19 cellular contexts compared by ENCODE assay signal in the genomic region with DNA sequence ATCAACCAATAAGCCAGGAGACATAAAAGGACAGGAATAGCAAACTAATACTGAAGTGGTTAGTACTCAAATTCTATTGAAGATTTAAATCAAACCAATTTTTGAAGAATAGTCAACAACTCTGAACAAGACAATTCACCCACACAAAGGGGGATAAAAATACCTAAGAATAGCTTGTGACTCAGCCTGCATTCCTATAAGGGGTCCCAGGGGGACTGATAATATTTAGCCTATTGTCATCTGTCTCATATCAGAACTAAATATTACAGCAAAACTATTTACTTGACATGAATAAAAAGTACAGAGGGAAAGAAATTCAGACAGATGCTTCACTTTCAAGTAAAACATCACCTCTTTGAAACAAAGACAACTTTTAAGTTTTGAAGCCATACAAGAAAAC. TPM values are rescaled to one million over a fixed set of nuclear protein-coding genes. Genes with fewer than 3 reads are reported as not detected.
A peak's percentile ranks its signal among the peaks of the same experiment; 100 is the strongest.
DNase-seq lines count a peak whose midpoint lies in the region; ATAC-seq and TF ChIP-seq lines count a peak whose summit lies in the region.
"Had no signal": no experiment of that assay in that cellular context is flagged by ENCODE, and none has a peak within 500 bp of the region (broad histone marks: within the 10 kb centered on the region; RNA-seq: fewer than 3 reads in every experiment).

No MANE protein-coding gene starts in this region.

- H3K36me3 ChIP-seq in BLaER1 (no peaks in the 10 kb centered on the region), lower lobe of right lung (no peaks in the 10 kb centered on the region)
- H3K36me3 ChIP-seq in naive thymus-derived CD4-positive, alpha-beta T cell (ENCODE audit: control insufficient read depth in 2 of 3, insufficient read depth in 3 of 3, low read length in 3 of 3): no peaks in the 10 kb centered on the region
- H3K36me3 ChIP-seq: sigmoid colon had no signal

- no peaks in the 10 kb centered on the region for H3K9me3 Mint-ChIP-seq in IgD-negative memory B cell
- no peaks in the 10 kb centered on the region for H3K9me3 Mint-ChIP-seq in central memory CD8-positive, alpha-beta T cell
- H3K9me3 Mint-ChIP-seq in naive thymus-derived CD4-positive, alpha-beta T cell: peaks cover 0 to 3% (median 0%) of the 10 kb centered on the region in 11 donors
- H3K9me3 Mint-ChIP-seq: activated CD4-positive, alpha-beta memory T cell treated with anti-CD3 and anti-CD28 coated beads, Interleukin-2, amount 10 ng/mL, durations not matched to agents 7 days and 5 days; CD4-positive, alpha-beta T cell had no signal

- H3K4me1 ChIP-seq in BLaER1 (peaks cover 54% of the 10 kb centered on the region), lower lobe of right lung (peaks cover 57% of the 10 kb centered on the region)
- H3K4me1 ChIP-seq in naive thymus-derived CD4-positive, alpha-beta T cell (ENCODE audit: control insufficient read depth in 2 of 2, insufficient read depth in 2 of 2, low read length in 2 of 2): peaks cover 43 to 49% of the 10 kb centered on the region in 2 donors
- H3K4me1 ChIP-seq: foreskin keratinocyte had no signal

- peak overlapping the region in 3 of 4 donors; percentile 24 to 77 (median 36) for H3K4me3 Mint-ChIP-seq in IgD-negative memory B cell
- H3K4me3 Mint-ChIP-seq in central memory CD8-positive, alpha-beta T cell: no peak overlapping the region
- H3K4me3 Mint-ChIP-seq in naive thymus-derived CD4-positive, alpha-beta T cell: peak overlapping the region in 7 of 10 donors; percentile 10 to 66 (median 28)
- H3K4me3 Mint-ChIP-seq: activated CD4-positive, alpha-beta memory T cell treated with anti-CD3 and anti-CD28 coated beads, Interleukin-2, amount 10 ng/mL, durations not matched to agents 7 days and 5 days; CD4-positive, alpha-beta T cell had no signal

- H3K9me3 ChIP-seq in BLaER1: peaks cover 7% of the 10 kb centered on the region; the same call in 1 of the 2 replicates
- no peaks in the 10 kb centered on the region for H3K9me3 ChIP-seq in naive thymus-derived CD4-positive, alpha-beta T cell (ENCODE audit: control insufficient read depth in 2 of 3, low read length in 3 of 3)
- no peaks in the 10 kb centered on the region for H3K9me3 ChIP-seq in lower lobe of right lung
- H3K9me3 ChIP-seq: sigmoid colon had no signal

- peaks cover 65 to 73% (median 70%) of the 10 kb centered on the region in 3 donors for H3K4me1 Mint-ChIP-seq in IgD-negative memory B cell
- H3K4me1 Mint-ChIP-seq in central memory CD8-positive, alpha-beta T cell: peaks cover 65% of the 10 kb centered on the region
- peaks cover 31 to 88% (median 76%) of the 10 kb centered on the region in 7 donors for H3K4me1 Mint-ChIP-seq in naive thymus-derived CD4-positive, alpha-beta T cell

- peak overlapping the region; percentile 63 for H3K4me2 ChIP-seq in BLaER1

- H3K4me3 ChIP-seq in BLaER1 (no peak overlapping the region), lower lobe of right lung (no peak overlapping the region)
- H3K4me3 ChIP-seq in naive thymus-derived CD4-positive, alpha-beta T cell (ENCODE audit: low read length): no peak overlapping the region
- H3K4me3 ChIP-seq: dorsolateral prefrontal cortex, sigmoid colon had no signal

- H3K27me3 Mint-ChIP-seq in IgD-negative memory B cell: peaks cover 1% of the 10 kb centered on the region
- no peaks in the 10 kb centered on the region for H3K27me3 Mint-ChIP-seq in central memory CD8-positive, alpha-beta T cell
- no peaks in the 10 kb centered on the region for H3K27me3 Mint-ChIP-seq in naive thymus-derived CD4-positive, alpha-beta T cell
- H3K27me3 Mint-ChIP-seq: activated CD4-positive, alpha-beta memory T cell treated with anti-CD3 and anti-CD28 coated beads, Interleukin-2, amount 10 ng/mL, durations not matched to agents 7 days and 5 days; CD4-positive, alpha-beta T cell had no signal

- H3K27ac ChIP-seq in BLaER1 (no peak overlapping the region), lower lobe of right lung (no peak overlapping the region)
- H3K27ac ChIP-seq in naive thymus-derived CD4-positive, alpha-beta T cell (ENCODE audit: low read depth, low read length): no peak overlapping the region
- H3K27ac ChIP-seq: foreskin keratinocyte, sigmoid colon had no signal

- H3K27ac Mint-ChIP-seq in IgD-negative memory B cell: peak overlapping the region in 2 of 3 donors; percentile 62 to 67
- peak overlapping the region; percentile 54 for H3K27ac Mint-ChIP-seq in central memory CD8-positive, alpha-beta T cell (ENCODE audit: low read depth)
- H3K27ac Mint-ChIP-seq in naive thymus-derived CD4-positive, alpha-beta T cell: no peak overlapping the region
- H3K27ac Mint-ChIP-seq: activated CD4-positive, alpha-beta memory T cell treated with anti-CD3 and anti-CD28 coated beads, Interleukin-2, amount 10 ng/mL, durations not matched to agents 7 days and 5 days; CD4-positive, alpha-beta T cell had no signal

- DNase-seq in central memory CD8-positive, alpha-beta T cell (ENCODE audit: low spot score in 2 of 2): no peak
- no peak for DNase-seq in naive thymus-derived CD4-positive, alpha-beta T cell
- DNase-seq in NCI-H2029 (lab: John Stamatoyannopoulos, UW) (no peak), lower lobe of right lung (no peak), GDM1 (lab: John Stamatoyannopoulos, UW) (no peak)
- DNase-seq: activated CD4-positive, alpha-beta memory T cell treated with anti-CD3 and anti-CD28 coated beads, Interleukin-2, amount 10 ng/mL, durations not matched to agents 7 days and 5 days; caudate nucleus; CD4-positive, alpha-beta T cell; dorsolateral prefrontal cortex; foreskin keratinocyte; HCEC 1CT; hippocampal formation; NCI-H1436 treated with DMSO at 0.1 percent for 48 hours; NCI-H2171 treated with DMSO at 0.1 percent for 48 hours; sigmoid colon; SW 1271 had no signal

- no peak overlapping the region for H3K9ac ChIP-seq in BLaER1

- ATAC-seq in central memory CD8-positive, alpha-beta T cell (replicated peaks; ENCODE audit: extremely low read depth, poor library complexity, severe bottlenecking): no peak
- ATAC-seq in naive thymus-derived CD4-positive, alpha-beta T cell: no peak
- no peak for ATAC-seq in lower lobe of right lung
- ATAC-seq: activated CD4-positive, CD25-positive, alpha-beta regulatory T cell treated with anti-CD3 and anti-CD28 coated beads, Interleukin-2, amount 50 U/mL, for 24 hours had no signal

- H4K20me1 ChIP-seq in BLaER1: peaks cover 33% of the 10 kb centered on the region; the same call in 1 of the 2 replicates

- no peaks in the 10 kb centered on the region for H3K27me3 ChIP-seq in BLaER1
- H3K27me3 ChIP-seq in naive thymus-derived CD4-positive, alpha-beta T cell (ENCODE audit: control insufficient read depth in 2 of 2, insufficient read depth in 2 of 2, low read length in 2 of 2): no peaks in the 10 kb centered on the region
- no peaks in the 10 kb centered on the region for H3K27me3 ChIP-seq in lower lobe of right lung (ENCODE audit: low read depth)
- H3K27me3 ChIP-seq: dorsolateral prefrontal cortex, foreskin keratinocyte, sigmoid colon had no signal

- CTCF ChIA-PET in naive thymus-derived CD4-positive, alpha-beta T cell (lab: Charles Lee): no interaction called here

- TF ChIP-seq CTCF in lower lobe of right lung (IDR thresholded peaks at IDR 0.05): no peak

- intact Hi-C loops in naive thymus-derived CD4-positive, alpha-beta T cell (cut with micrococcal nuclease): loop anchor here in 1 of 2 donors (10.0 kb wide), 1 partner anchor 48 kb away; no protein-coding TSS in a partner anchor
- intact Hi-C loops in lower lobe of right lung (cut with DNase I): no loop called here

- no peaks in the 10 kb centered on the region for H3K36me3 Mint-ChIP-seq in IgD-negative memory B cell
- H3K36me3 Mint-ChIP-seq in central memory CD8-positive, alpha-beta T cell (ENCODE audit: insufficient read depth): peaks cover 8% of the 10 kb centered on the region
- H3K36me3 Mint-ChIP-seq in naive thymus-derived CD4-positive, alpha-beta T cell: peaks cover 0 to 7% (median 5%) of the 10 kb centered on the region in 5 donors

- POLR2A ChIA-PET in naive thymus-derived CD4-positive, alpha-beta T cell (lab: Charles Lee): no interaction called here

RNA-seq across cellular contexts. Expression of a gene that starts 7.7 kb away (rescaled TPM):
- 127 TPM for polyA plus RNA-seq in IgD-negative memory B cell
- 100 to 1,000 TPM in 3 of 5 experiments, 10 to 100 TPM in 2; 79.2 to 133 (median 106) TPM for total RNA-seq in naive thymus-derived CD4-positive, alpha-beta T cell
- 10 to 100 TPM; 53.0 to 70.8 TPM for polyA plus RNA-seq in naive thymus-derived CD4-positive, alpha-beta T cell
- total RNA-seq in lower lobe of right lung: 92.8 TPM

Comparison
In these comparisons a context has a peak if more than half of its experiments do, and no peak if none do; other contexts are left out.
1. H3K27ac Mint-ChIP-seq: peak in IgD-negative memory B cell (2 of 3) and central memory CD8-positive, alpha-beta T cell (single experiment); none in naive thymus-derived CD4-positive, alpha-beta T cell (0 of 9).